8 cellular contexts compared by ENCODE assay signal in the genomic region with DNA sequence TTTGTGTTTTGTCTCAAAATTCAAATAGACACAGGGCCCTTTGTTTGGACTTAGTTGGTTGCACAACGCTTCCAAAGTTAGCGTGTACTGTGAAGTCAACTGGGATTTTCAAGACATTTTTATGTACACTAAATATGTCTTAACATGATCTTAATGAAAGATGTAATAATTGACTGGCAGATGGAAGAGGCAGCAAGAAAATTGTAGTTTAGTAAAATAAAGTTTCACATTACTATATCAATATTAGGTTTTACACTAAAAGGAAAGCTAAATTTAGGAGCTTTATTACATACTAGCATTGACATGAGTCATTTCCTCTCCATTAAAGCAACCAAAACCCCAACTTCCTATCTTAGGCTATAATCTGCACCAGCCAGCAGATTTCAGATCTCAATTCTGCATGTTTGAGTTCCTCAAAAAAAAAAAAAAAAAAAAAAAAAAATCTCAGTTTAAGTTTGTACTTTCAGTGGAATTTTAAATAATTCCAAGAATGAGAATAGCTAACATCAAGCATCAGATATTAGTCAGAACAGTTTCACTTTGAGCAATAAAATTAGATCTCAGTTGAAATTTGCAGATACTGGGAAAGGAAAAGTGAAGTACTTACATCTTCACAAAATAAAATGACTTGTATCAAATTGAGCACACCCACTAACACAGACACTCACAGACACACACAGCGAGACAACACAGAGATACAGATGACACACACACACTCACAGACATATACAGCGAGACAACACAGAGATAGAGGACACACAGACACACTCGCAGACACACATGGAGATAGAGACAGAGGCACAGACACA.
DNase-seq lines count a peak whose midpoint lies in the region; ATAC-seq and TF ChIP-seq lines count a peak whose summit lies in the region.

No MANE protein-coding gene starts in this region.

- H3K9ac ChIP-seq in SK-N-MC (ENCODE audit: insufficient read length) (peak overlapping the region; percentile 51), parathyroid adenoma (no peak overlapping the region)

- no peaks in the 10 kb centered on the region for H3K27me3 ChIP-seq in parathyroid adenoma (ENCODE audit: control insufficient read depth, insufficient read depth, low read length)

- peaks cover 3% of the 10 kb centered on the region for H3K4me1 ChIP-seq in parathyroid adenoma

- H3K4me3 ChIP-seq in SK-N-MC, result peak overlapping the region; percentile 62
- no peak overlapping the region for H3K4me3 ChIP-seq in parathyroid adenoma (ENCODE audit: low read depth, low read length)

- no peak for TF ChIP-seq CTCF in parathyroid adenoma (IDR thresholded peaks at IDR 0.05)

- H2AFZ ChIP-seq in parathyroid adenoma, result no peak overlapping the region

- H3K36me3 ChIP-seq in SK-N-MC (ENCODE audit: insufficient read depth, low read length) (no peaks in the 10 kb centered on the region), parathyroid adenoma (ENCODE audit: control insufficient read depth, insufficient read depth, low read length) (no peaks in the 10 kb centered on the region)

- ATAC-seq in GM18870 (IDR thresholded peaks at IDR 0.05; ENCODE audit: unreplicated experiment), result peak; percentile 78
- peak; percentile 50 for ATAC-seq in HG03097 (IDR thresholded peaks at IDR 0.05; ENCODE audit: low FRiP score, unreplicated experiment)

- H3K9me3 ChIP-seq in SK-N-MC (ENCODE audit: low read depth, low read length) (no peaks in the 10 kb centered on the region), parathyroid adenoma (ENCODE audit: control insufficient read depth, low read length) (no peaks in the 10 kb centered on the region)

- peak overlapping the region; percentile 34 for H3K4me2 ChIP-seq in parathyroid adenoma (ENCODE audit: low read length)

- no peaks in the 10 kb centered on the region for H3K79me2 ChIP-seq in parathyroid adenoma

- peak; percentile 80 for DNase-seq in AG08395 (ENCODE audit: low spot score)
- peak; percentile 71 for DNase-seq in SK-N-MC (ENCODE audit: low read depth, low spot score)
- peak; percentile 26 for DNase-seq in epidermal melanocyte (ENCODE audit: insufficient read length, low spot score)
- DNase-seq in NCI-H187 treated with DMSO at 0.1 percent for 48 hours (lab: John Stamatoyannopoulos, UW), result no peak
- no peak for DNase-seq in NCI-H2171 (lab: John Stamatoyannopoulos, UW)

- H3K27ac ChIP-seq in SK-N-MC, result peak overlapping the region; percentile 87
- peak overlapping the region; percentile 40 for H3K27ac ChIP-seq in parathyroid adenoma

Comparison
In these comparisons a context has a peak if more than half of its experiments do, and no peak if none do; other contexts are left out.
1. DNase-seq: peak in AG08395 (single experiment), SK-N-MC (single experiment) and epidermal melanocyte (single experiment); none in NCI-H187 treated with DMSO at 0.1 percent for 48 hours (single experiment) and NCI-H2171 (single experiment).